ENCODE assay signal across 23 cellular contexts in the genomic region with DNA sequence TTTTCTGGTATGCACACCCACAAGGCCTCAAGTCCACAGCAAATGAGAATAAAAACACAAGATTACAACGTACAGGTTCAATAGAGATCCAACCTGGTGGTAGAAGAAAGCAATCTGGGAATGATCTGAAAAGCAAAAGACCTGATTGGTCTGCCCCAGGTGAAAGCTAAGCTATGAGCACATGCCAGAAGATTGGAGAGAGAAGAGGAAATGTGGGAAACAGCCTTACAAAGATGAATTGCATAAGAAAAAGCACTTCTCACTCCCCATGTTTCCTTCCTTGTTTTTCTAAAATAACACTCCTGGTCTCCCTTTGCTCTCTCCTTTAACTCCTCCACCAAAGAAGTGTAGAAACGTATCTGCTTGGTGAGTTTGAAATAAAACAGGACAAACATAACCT.
"Had no signal": no experiment of that assay in that cellular context is flagged by ENCODE, and none has a peak within 500 bp of the region (broad histone marks: within the 10 kb centered on the region; RNA-seq: fewer than 3 reads in every experiment).

No MANE protein-coding gene starts in this region.

- H3K36me3 ChIP-seq: breast epithelium had no signal

- H3K4me3 ChIP-seq: breast epithelium, SK-N-MC had no signal

- H3K27me3 Mint-ChIP-seq: activated T-cell treated with anti-CD3 and anti-CD28 coated beads, Interleukin-2, amount 50 U/mL, for 24 hours had no signal

- H3K9me3 ChIP-seq: breast epithelium had no signal

- H3K27me3 ChIP-seq: breast epithelium had no signal

- H3K9me3 Mint-ChIP-seq: activated naive CD4-positive, alpha-beta T cell treated with anti-CD3 and anti-CD28 coated beads, Interleukin-2, amount 50 U/mL, for 24 hours; activated T-cell treated with anti-CD3 and anti-CD28 coated beads, Interleukin-2, amount 50 U/mL, for 24 hours; activated T-helper 1 cell treated with anti-CD3 and anti-CD28 coated beads, Interleukin-12 subunit alpha, Interleukin-12 subunit beta, Interleukin-2, Interleukin-4 antibody, amounts not matched to agents 30 ng/mL and 10 ng/mL and 1 ng/mL, durations not matched to agents 14 hours and 24 hours and 36 hours; T-cell had no signal

- H3K4me1 Mint-ChIP-seq: activated CD8-positive, alpha-beta memory T cell treated with anti-CD3 and anti-CD28 coated beads, Interleukin-2, amount 10 ng/mL, durations not matched to agents 7 days and 5 days; activated naive CD4-positive, alpha-beta T cell treated with anti-CD3 and anti-CD28 coated beads, Interleukin-2, amount 50 U/mL, for 24 hours; T-cell had no signal

- H3K27ac Mint-ChIP-seq: activated CD8-positive, alpha-beta memory T cell treated with anti-CD3 and anti-CD28 coated beads, Interleukin-2, amount 10 ng/mL, durations not matched to agents 7 days and 5 days; activated naive CD4-positive, alpha-beta T cell treated with anti-CD3 and anti-CD28 coated beads, Interleukin-2, amount 50 U/mL, for 24 hours; activated T-cell treated with anti-CD3 and anti-CD28 coated beads, Interleukin-2, amount 50 U/mL, for 24 hours; activated T-helper 1 cell treated with anti-CD3 and anti-CD28 coated beads, Interleukin-12 subunit alpha, Interleukin-12 subunit beta, Interleukin-2, Interleukin-4 antibody, amounts not matched to agents 30 ng/mL and 10 ng/mL and 1 ng/mL, durations not matched to agents 14 hours and 24 hours and 36 hours; T-cell had no signal

- ATAC-seq: activated CD8-positive, alpha-beta memory T cell treated with anti-CD3 and anti-CD28 coated beads, Interleukin-2, amount 10 ng/mL, durations not matched to agents 7 days and 5 days; Right ventricle myocardium inferior; T-cell had no signal

- H3K27ac ChIP-seq: SK-N-MC, VCaP had no signal

- H3K36me3 Mint-ChIP-seq: activated CD8-positive, alpha-beta memory T cell treated with anti-CD3 and anti-CD28 coated beads, Interleukin-2, amount 10 ng/mL, durations not matched to agents 7 days and 5 days; activated naive CD4-positive, alpha-beta T cell treated with anti-CD3 and anti-CD28 coated beads, Interleukin-2, amount 50 U/mL, for 24 hours; T-cell had no signal

- DNase-seq: activated CD4-positive, alpha-beta T cell treated with anti-CD3 and anti-CD28 coated beads for 48 hours; activated CD4-positive, alpha-beta T cell treated with anti-CD3 and anti-CD28 coated beads, Interleukin-2, amount 50 U/mL, for 4 hours; activated CD8-positive, alpha-beta memory T cell treated with anti-CD3 and anti-CD28 coated beads, Interleukin-2, amount 10 ng/mL, durations not matched to agents 7 days and 5 days; activated effector memory CD4-positive, alpha-beta T cell treated with Interleukin-2 at 50 U/mL for 16 hours; activated naive CD4-positive, alpha-beta T cell; activated T-cell treated with anti-CD3 and anti-CD28 coated beads, Interleukin-2, amount 50 U/mL, for 24 hours; aorta; caudate nucleus; NCI-H1048; NCI-H146; NCI-H187 treated with DMSO at 0.1 percent for 48 hours; NCI-H2081 treated with DMSO at 0.1 percent for 48 hours; NCI-H446; NCI-H524; T-cell; T-helper 2 cell; T1000 had no signal

- H3K4me1 ChIP-seq: breast epithelium had no signal

- H3K4me3 Mint-ChIP-seq: activated CD8-positive, alpha-beta memory T cell treated with anti-CD3 and anti-CD28 coated beads, Interleukin-2, amount 10 ng/mL, durations not matched to agents 7 days and 5 days; activated naive CD4-positive, alpha-beta T cell treated with anti-CD3 and anti-CD28 coated beads, Interleukin-2, amount 50 U/mL, for 24 hours; activated T-cell treated with anti-CD3 and anti-CD28 coated beads, Interleukin-2, amount 50 U/mL, for 24 hours; activated T-helper 1 cell treated with anti-CD3 and anti-CD28 coated beads, Interleukin-12 subunit alpha, Interleukin-12 subunit beta, Interleukin-2, Interleukin-4 antibody, amounts not matched to agents 30 ng/mL and 10 ng/mL and 1 ng/mL, durations not matched to agents 14 hours and 24 hours and 36 hours; T-cell had no signal
